Comparison of ENCODE assay signal across 1 cellular context in genomic region chr5:125103459-125103858, GRCh38.
TF ChIP-seq lines count a peak whose summit lies in the region.

No MANE protein-coding gene starts in this region.

TF ChIP-seq in H1, 55 proteins besides CTCF, POLR2A, EP300 and RAD21 (continued from another document):
- no peak for TF ChIP-seq PHF8 (conservative IDR thresholded peaks at IDR 0.05; ENCODE audit: low read depth, low read length)
